Comparison of ENCODE assay signal across 30 cellular contexts in the genomic region with DNA sequence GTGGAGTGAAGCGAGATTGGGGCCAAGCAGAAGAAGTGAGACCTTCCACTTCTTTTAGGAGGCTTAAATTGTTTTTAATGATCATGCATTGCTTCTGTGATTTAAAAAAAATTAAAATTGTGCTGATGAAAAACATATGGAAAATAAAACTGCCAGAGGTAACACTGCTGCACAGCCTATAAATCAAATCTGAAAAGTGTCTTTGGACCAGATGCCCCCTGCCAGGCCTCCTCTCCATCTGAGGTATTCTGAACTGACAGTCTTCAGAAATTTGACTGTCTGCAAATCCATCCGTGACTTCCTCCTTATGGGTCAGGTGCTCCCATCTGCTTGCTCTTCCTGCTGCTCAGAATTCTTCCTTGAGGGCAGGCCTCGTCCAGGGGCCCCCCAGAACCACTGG.
"Had no signal": no experiment of that assay in that cellular context is flagged by ENCODE, and none has a peak within 500 bp of the region (broad histone marks: within the 10 kb centered on the region; RNA-seq: fewer than 3 reads in every experiment).

No MANE protein-coding gene starts in this region.

- H3K4me3 Mint-ChIP-seq: activated CD4-positive, alpha-beta memory T cell treated with anti-CD3 and anti-CD28 coated beads for 36 hours; activated CD4-positive, alpha-beta T cell treated with anti-CD3 and anti-CD28 coated beads for 36 hours; activated CD4-positive, alpha-beta T cell treated with anti-CD3 and anti-CD28 coated beads, Interleukin-2, amount 10 ng/mL, durations not matched to agents 24 days and 14 days; activated CD8-positive, alpha-beta memory T cell treated with anti-CD3 and anti-CD28 coated beads, Interleukin-2, amount 10 ng/mL, durations not matched to agents 7 days and 5 days; activated CD8-positive, alpha-beta T cell treated with anti-CD3 and anti-CD28 coated beads, Interleukin-2, amount 10 ng/mL, durations not matched to agents 7 days and 5 days; activated naive CD4-positive, alpha-beta T cell treated with anti-CD3 and anti-CD28 coated beads for 36 hours; activated naive CD4-positive, alpha-beta T cell treated with anti-CD3 and anti-CD28 coated beads, Interleukin-2, amount 50 U/mL, for 24 hours; activated naive CD8-positive, alpha-beta T cell treated with anti-CD3 and anti-CD28 coated beads for 36 hours; activated naive CD8-positive, alpha-beta T cell treated with anti-CD3 and anti-CD28 coated beads, Interleukin-2, amount 50 U/mL, for 24 hours; activated T-helper 1 cell treated with anti-CD3 and anti-CD28 coated beads, Interleukin-12 subunit alpha, Interleukin-12 subunit beta, Interleukin-2, Interleukin-4 antibody, amounts not matched to agents 30 ng/mL and 10 ng/mL and 1 ng/mL, durations not matched to agents 14 hours and 24 hours and 36 hours had no signal

- H3K27ac Mint-ChIP-seq: activated CD4-positive, alpha-beta memory T cell treated with anti-CD3 and anti-CD28 coated beads for 36 hours; activated CD4-positive, alpha-beta T cell treated with anti-CD3 and anti-CD28 coated beads for 36 hours; activated CD4-positive, alpha-beta T cell treated with anti-CD3 and anti-CD28 coated beads, Interleukin-2, amount 10 ng/mL, durations not matched to agents 24 days and 14 days; activated CD8-positive, alpha-beta memory T cell treated with anti-CD3 and anti-CD28 coated beads, Interleukin-2, amount 10 ng/mL, durations not matched to agents 7 days and 5 days; activated CD8-positive, alpha-beta T cell treated with anti-CD3 and anti-CD28 coated beads, Interleukin-2, amount 10 ng/mL, durations not matched to agents 7 days and 5 days; activated naive CD4-positive, alpha-beta T cell treated with anti-CD3 and anti-CD28 coated beads for 36 hours; activated naive CD4-positive, alpha-beta T cell treated with anti-CD3 and anti-CD28 coated beads, Interleukin-2, amount 50 U/mL, for 24 hours; activated naive CD8-positive, alpha-beta T cell treated with anti-CD3 and anti-CD28 coated beads for 36 hours; activated naive CD8-positive, alpha-beta T cell treated with anti-CD3 and anti-CD28 coated beads, Interleukin-2, amount 50 U/mL, for 24 hours; activated T-helper 1 cell treated with anti-CD3 and anti-CD28 coated beads, Interleukin-12 subunit alpha, Interleukin-12 subunit beta, Interleukin-2, Interleukin-4 antibody, amounts not matched to agents 30 ng/mL and 10 ng/mL and 1 ng/mL, durations not matched to agents 14 hours and 24 hours and 36 hours; activated T-helper 2 cell treated with anti-CD3 and anti-CD28 coated beads, Interferon-gamma antibody, Interleukin-2, Interleukin-4, amounts not matched to agents 10 μg/mL and 5 μg/mL and 100 μg/mL, durations not matched to agents 14 hours and 24 hours and 36 hours had no signal

- H3K4me3 ChIP-seq: adrenal gland, body of pancreas, gastrocnemius medialis, heart right ventricle had no signal

- H3K27ac ChIP-seq: adrenal gland, body of pancreas, epithelial cell of prostate, foreskin keratinocyte, gastrocnemius medialis, heart right ventricle had no signal

- H3K36me3 ChIP-seq: adrenal gland, gastrocnemius medialis, heart right ventricle had no signal

- H3K27me3 ChIP-seq: adrenal gland, body of pancreas, foreskin keratinocyte, gastrocnemius medialis, heart right ventricle had no signal

- H3K4me1 ChIP-seq: foreskin keratinocyte, gastrocnemius medialis had no signal

- ATAC-seq: activated CD4-positive, alpha-beta T cell treated with anti-CD3 and anti-CD28 coated beads for 36 hours; activated CD8-positive, alpha-beta memory T cell treated with anti-CD3 and anti-CD28 coated beads, Interleukin-2, amount 10 ng/mL, durations not matched to agents 7 days and 5 days; activated CD8-positive, alpha-beta T cell treated with anti-CD3 and anti-CD28 coated beads, Interleukin-2, amount 10 ng/mL, durations not matched to agents 7 days and 5 days; activated naive CD8-positive, alpha-beta T cell treated with anti-CD3 and anti-CD28 coated beads, Interleukin-2, amount 50 U/mL, for 24 hours; body of pancreas; foreskin keratinocyte; gastrocnemius medialis; heart right ventricle had no signal

- H3K4me1 Mint-ChIP-seq: activated CD4-positive, alpha-beta T cell treated with anti-CD3 and anti-CD28 coated beads for 36 hours; activated CD4-positive, alpha-beta T cell treated with anti-CD3 and anti-CD28 coated beads, Interleukin-2, amount 10 ng/mL, durations not matched to agents 24 days and 14 days; activated CD8-positive, alpha-beta memory T cell treated with anti-CD3 and anti-CD28 coated beads, Interleukin-2, amount 10 ng/mL, durations not matched to agents 7 days and 5 days; activated naive CD4-positive, alpha-beta T cell treated with anti-CD3 and anti-CD28 coated beads, Interleukin-2, amount 50 U/mL, for 24 hours; activated naive CD8-positive, alpha-beta T cell treated with anti-CD3 and anti-CD28 coated beads for 36 hours; activated naive CD8-positive, alpha-beta T cell treated with anti-CD3 and anti-CD28 coated beads, Interleukin-2, amount 50 U/mL, for 24 hours had no signal

- H3K36me3 Mint-ChIP-seq: activated CD4-positive, alpha-beta memory T cell treated with anti-CD3 and anti-CD28 coated beads for 36 hours; activated CD8-positive, alpha-beta memory T cell treated with anti-CD3 and anti-CD28 coated beads, Interleukin-2, amount 10 ng/mL, durations not matched to agents 7 days and 5 days; activated naive CD4-positive, alpha-beta T cell treated with anti-CD3 and anti-CD28 coated beads, Interleukin-2, amount 50 U/mL, for 24 hours; activated naive CD8-positive, alpha-beta T cell treated with anti-CD3 and anti-CD28 coated beads for 36 hours had no signal

- H3K9me3 Mint-ChIP-seq: activated CD4-positive, alpha-beta memory T cell treated with anti-CD3 and anti-CD28 coated beads for 36 hours; activated CD4-positive, alpha-beta T cell treated with anti-CD3 and anti-CD28 coated beads, Interleukin-2, amount 10 ng/mL, durations not matched to agents 24 days and 14 days; activated naive CD4-positive, alpha-beta T cell treated with anti-CD3 and anti-CD28 coated beads for 36 hours; activated naive CD4-positive, alpha-beta T cell treated with anti-CD3 and anti-CD28 coated beads, Interleukin-2, amount 50 U/mL, for 24 hours; activated naive CD8-positive, alpha-beta T cell treated with anti-CD3 and anti-CD28 coated beads, Interleukin-2, amount 50 U/mL, for 24 hours; activated T-helper 1 cell treated with anti-CD3 and anti-CD28 coated beads, Interleukin-12 subunit alpha, Interleukin-12 subunit beta, Interleukin-2, Interleukin-4 antibody, amounts not matched to agents 30 ng/mL and 10 ng/mL and 1 ng/mL, durations not matched to agents 14 hours and 24 hours and 36 hours; activated T-helper 2 cell treated with anti-CD3 and anti-CD28 coated beads, Interferon-gamma antibody, Interleukin-2, Interleukin-4, amounts not matched to agents 10 μg/mL and 5 μg/mL and 100 μg/mL, durations not matched to agents 14 hours and 24 hours and 36 hours had no signal

- DNase-seq: activated CD4-positive, alpha-beta memory T cell treated with anti-CD3 and anti-CD28 coated beads for 36 hours; activated CD4-positive, alpha-beta T cell treated with anti-CD3 and anti-CD28 coated beads for 36 hours; activated CD4-positive, alpha-beta T cell treated with anti-CD3 and anti-CD28 coated beads, Interleukin-2, amount 10 ng/mL, durations not matched to agents 24 days and 14 days; activated CD4-positive, CD25-positive, alpha-beta regulatory T cell; activated CD4-positive, CD25-positive, alpha-beta regulatory T cell treated with anti-CD3 and anti-CD28 coated beads, Interleukin-2, amount 50 U/mL, for 72 hours; activated CD8-positive, alpha-beta memory T cell treated with anti-CD3 and anti-CD28 coated beads, Interleukin-2, amount 10 ng/mL, durations not matched to agents 7 days and 5 days; activated CD8-positive, alpha-beta memory T cell treated with anti-CD3 and anti-CD28 coated beads, Interleukin-2, amount 50 U/mL, for 4 hours; activated CD8-positive, alpha-beta T cell treated with anti-CD3 and anti-CD28 coated beads, Interleukin-2, amount 10 ng/mL, durations not matched to agents 7 days and 5 days; activated effector memory CD4-positive, alpha-beta T cell treated with anti-CD3 and anti-CD28 coated beads, Interleukin-2, amount 50 U/mL, for 16 hours; activated naive CD4-positive, alpha-beta T cell treated with anti-CD3 and anti-CD28 coated beads for 36 hours; activated naive CD8-positive, alpha-beta T cell treated with anti-CD3 and anti-CD28 coated beads for 36 hours; activated naive CD8-positive, alpha-beta T cell treated with anti-CD3 and anti-CD28 coated beads, Interleukin-2, amount 50 U/mL, for 24 hours; activated T-cell treated with anti-CD3 and anti-CD28 coated beads, Interleukin-2, amount 50 U/mL, for 1 hour; activated T-cell treated with anti-CD3 and anti-CD28 coated beads, Interleukin-2, amount 50 U/mL, for 48 hours; adrenal gland; amygdala; aorta; body of pancreas; caudate nucleus; cortex of kidney; dermis blood vessel endothelial cell; effector CD8-positive, alpha-beta T cell; foreskin keratinocyte; gastrocnemius medialis; heart right ventricle; T-helper 2 cell had no signal

- H3K9me3 ChIP-seq: adrenal gland, body of pancreas, gastrocnemius medialis had no signal
